ENCODE assay signal across 8 cellular contexts in the genomic region with DNA sequence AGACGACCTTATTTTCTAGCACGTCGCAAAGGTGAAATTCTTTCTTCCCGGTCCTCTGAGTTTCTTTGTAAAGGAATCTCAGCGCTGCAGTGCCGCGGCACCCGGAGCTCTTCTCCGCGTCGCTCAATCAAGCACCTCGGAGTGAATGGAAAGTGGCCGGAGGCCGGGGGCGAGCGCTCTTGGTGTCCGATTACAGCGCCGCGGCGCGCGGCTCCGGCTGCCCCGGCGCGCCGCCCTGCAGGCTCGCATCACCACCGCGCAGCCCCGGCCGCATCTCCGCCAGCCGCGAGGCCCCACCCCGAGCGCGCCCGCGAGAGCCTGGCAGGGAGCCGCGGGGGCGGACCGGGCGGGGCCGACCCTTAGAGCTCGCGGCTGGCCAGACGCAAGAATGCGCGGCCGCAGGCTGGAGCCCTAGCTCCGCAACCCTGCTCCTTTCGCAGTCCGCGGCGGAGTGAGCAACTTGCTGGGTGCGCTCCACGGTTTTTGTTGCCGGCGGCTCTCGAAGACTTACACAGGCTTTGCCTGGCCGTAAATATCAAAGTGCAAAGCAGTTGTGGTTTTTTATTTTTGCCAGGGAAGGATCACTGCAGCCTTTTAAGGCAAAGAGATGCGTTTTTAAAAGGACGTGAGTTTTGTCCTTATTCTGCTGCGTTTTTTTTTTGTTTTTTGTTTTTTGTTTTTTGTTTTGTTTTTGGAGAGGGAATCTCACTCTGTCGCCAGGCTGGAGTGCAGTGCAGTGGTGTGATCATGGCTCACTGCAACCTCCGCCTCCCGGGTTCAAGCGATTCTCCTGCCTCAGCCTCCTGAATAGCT. TPM values are rescaled to one million over a fixed set of nuclear protein-coding genes. Genes with fewer than 3 reads are reported as not detected.
DNase-seq lines count a peak whose midpoint lies in the region; ATAC-seq and TF ChIP-seq lines count a peak whose summit lies in the region.

Gene SEMA3C (minus strand): TSS at position 143 of the 813 bp plus-strand sequence. CDS start 2,270 bp downstream, outside the sequence.

- no peak for TF ChIP-seq CTCF in OCI-LY3 (IDR thresholded peaks at IDR 0.05; ENCODE audit: low read depth, low read length)
- TF ChIP-seq CTCF in CD4-positive, alpha-beta T cell (IDR thresholded peaks at IDR 0.05) = no peak

- no peak within 1 kb of the TSS for H3K27ac Mint-ChIP-seq in CD4-positive, alpha-beta T cell

- DNase-seq in GM19238 (ENCODE audit: insufficient read length, low spot score) (peak; percentile 2), HS-27A (ENCODE audit: low read depth) (peak; percentile 80), T47D (ENCODE audit: low read depth in 1 of 2, low spot score in 1 of 2) (peak; percentile 84 to 98), renal cortical epithelial cell (ENCODE audit: low read depth) (peak; percentile 87)
- DNase-seq in CD4-positive, alpha-beta T cell = no peak

- H3K4me2 ChIP-seq in BLaER1 treated with 17β-estradiol and CSF1 and Interleukin-3, amounts not matched to agents 10 nM and 100 nM = peak within 1 kb of the TSS; percentile 58 to 78 (median 69)
- peak within 1 kb of the TSS; percentile 60 for H3K4me2 ChIP-seq in OCI-LY3 (ENCODE audit: low read length)

- in situ Hi-C loops in T47D (cut with HindIII; ENCODE audit: low pct_unique_long_range_greater_than_20kb, low sequenced_read_pairs) = no loop called here

- peak within 1 kb of the TSS in 2 of 11 experiments; percentile 18 to 30; a peak in 2 of 22 replicates for H3K27ac ChIP-seq in BLaER1 treated with 17β-estradiol and CSF1 and Interleukin-3, amounts not matched to agents 10 nM and 100 nM
- peak within 1 kb of the TSS; percentile 94 for H3K27ac ChIP-seq in OCI-LY3 (ENCODE audit: low read length)
- H3K27ac ChIP-seq in CD4-positive, alpha-beta T cell (ENCODE audit: low read depth, low read length) = no peak within 1 kb of the TSS

- CTCF ChIA-PET in CD4-positive, alpha-beta T cell (lab: Charles Lee) = no interaction called here

- H3K79me2 ChIP-seq in OCI-LY3 (ENCODE audit: low read length) = no peaks in the 10 kb centered on the region

- peak within 1 kb of the TSS in 10 of 11 experiments; percentile 21 to 68 (median 44); a peak in 17 of 22 replicates for H3K9ac ChIP-seq in BLaER1 treated with 17β-estradiol and CSF1 and Interleukin-3, amounts not matched to agents 10 nM and 100 nM
- H3K9ac ChIP-seq in OCI-LY3 (ENCODE audit: low read length) = peak within 1 kb of the TSS; percentile 46; the same call in 1 of the 2 replicates
- no peak within 1 kb of the TSS for H3K9ac ChIP-seq in iPS-15b (ENCODE audit: low read depth, low read length)

- H3K36me3 Mint-ChIP-seq in CD4-positive, alpha-beta T cell (ENCODE audit: low read depth) = no peaks in the 10 kb centered on the region

- H3K4me3 ChIP-seq in BLaER1 treated with 17β-estradiol and CSF1 and Interleukin-3, amounts not matched to agents 10 nM and 100 nM = peak within 1 kb of the TSS; percentile 47 to 70 (median 58)
- peak within 1 kb of the TSS; percentile 33 for H3K4me3 ChIP-seq in OCI-LY3 (ENCODE audit: low read length)
- peak within 1 kb of the TSS; percentile 49 for H3K4me3 ChIP-seq in iPS-15b (ENCODE audit: low read depth, low read length)

- no peaks in the 10 kb centered on the region for H3K36me3 ChIP-seq in BLaER1 treated with 17β-estradiol and CSF1 and Interleukin-3, amounts not matched to agents 10 nM and 100 nM
- H3K36me3 ChIP-seq in OCI-LY3 (replicated peaks; ENCODE audit: low read depth, low read length) (no peaks in the 10 kb centered on the region), iPS-15b (ENCODE audit: control insufficient read depth, insufficient read depth, low read length) (no peaks in the 10 kb centered on the region)

- no peaks in the 10 kb centered on the region for H4K20me1 ChIP-seq in BLaER1 treated with 17β-estradiol and CSF1 and Interleukin-3, amounts not matched to agents 10 nM and 100 nM
- no peaks in the 10 kb centered on the region for H4K20me1 ChIP-seq in OCI-LY3 (ENCODE audit: insufficient read depth, low read length)

- H3K4me1 Mint-ChIP-seq in CD4-positive, alpha-beta T cell (ENCODE audit: low read depth) = peaks cover 7% of the 10 kb centered on the region

- H3K9me3 ChIP-seq in BLaER1 treated with 17β-estradiol and CSF1 and Interleukin-3, amounts not matched to agents 10 nM and 100 nM (replicated peaks in 1 of 11) = 0 out of 22 replicates have a peak, but pooled peaks cover 0 to 7% (median 0%) of the 10 kb centered on the region in 11 experiments
- H3K9me3 ChIP-seq in OCI-LY3 (ENCODE audit: insufficient read depth, low read length) (no peaks in the 10 kb centered on the region), iPS-15b (ENCODE audit: control insufficient read depth, insufficient read depth, low read length) (no peaks in the 10 kb centered on the region)
- no peaks in the 10 kb centered on the region for H3K9me3 ChIP-seq in CD4-positive, alpha-beta T cell (ENCODE audit: control insufficient read depth, low read length)

- POLR2A ChIA-PET in CD4-positive, alpha-beta T cell (lab: Charles Lee) = no interaction called here

- H3K27me3 Mint-ChIP-seq in CD4-positive, alpha-beta T cell = peaks cover 55% of the 10 kb centered on the region

- ATAC-seq in CD4-positive, alpha-beta T cell (ENCODE audit: poor library complexity) = no peak

- H2AFZ ChIP-seq in OCI-LY3 (ENCODE audit: low read depth, low read length) = no peak within 1 kb of the TSS

- H3K9me3 Mint-ChIP-seq in CD4-positive, alpha-beta T cell = no peaks in the 10 kb centered on the region

- H3K4me3 Mint-ChIP-seq in CD4-positive, alpha-beta T cell = no peak within 1 kb of the TSS

- H3K27me3 ChIP-seq in BLaER1 treated with 17β-estradiol and CSF1 and Interleukin-3, amounts not matched to agents 10 nM and 100 nM = peaks cover 0 to 31% (median 23%) of the 10 kb centered on the region in 11 experiments; a peak in 17 of 22 replicates
- H3K27me3 ChIP-seq in OCI-LY3 (ENCODE audit: low read depth, low read length) (no peaks in the 10 kb centered on the region), iPS-15b (ENCODE audit: control insufficient read depth, insufficient read depth, low read length) (peaks cover 17% of the 10 kb centered on the region)
- H3K27me3 ChIP-seq in CD4-positive, alpha-beta T cell (ENCODE audit: control insufficient read depth, insufficient read depth, low read length) = peaks cover 30% of the 10 kb centered on the region

- intact Hi-C loops in CD4-positive, alpha-beta T cell (cut with DNase I, micrococcal nuclease) = no loop called here

- peaks cover 0 to 8% (median 0%) of the 10 kb centered on the region in 10 experiments; a peak in 3 of 20 replicates for H3K4me1 ChIP-seq in BLaER1 treated with 17β-estradiol and CSF1 and Interleukin-3, amounts not matched to agents 10 nM and 100 nM
- H3K4me1 ChIP-seq in OCI-LY3 (ENCODE audit: low read length) (peaks cover 69% of the 10 kb centered on the region), iPS-15b (ENCODE audit: control insufficient read depth, insufficient read depth, low read length) (peaks cover 4% of the 10 kb centered on the region)

RNA-seq across cellular contexts. Expression of gene SEMA3C, which starts in this region (rescaled TPM):
- 173 and 349 TPM in 2 replicates for total RNA-seq in renal cortical epithelial cell
- under 1 TPM; 0.08 TPM for total RNA-seq in CD4-positive, alpha-beta T cell

Comparison
In these comparisons a context has a peak if more than half of its experiments do, and no peak if none do; other contexts are left out.
1. RNA of gene SEMA3C (total RNA-seq): 173 to 349 TPM in renal cortical epithelial cell; 0.08 TPM in CD4-positive, alpha-beta T cell; every median in the first group is over 100 times any median in the second.
2. DNase-seq: peak in GM19238 (single experiment), HS-27A (single experiment), T47D (2 of 2) and renal cortical epithelial cell (single experiment); none in CD4-positive, alpha-beta T cell (0 of 10).
3. Peak in every context shown above with its lines, with median percentiles within 50 percentile points of each other: H3K4me3 ChIP-seq.